ENCODE assay signal across 10 cellular contexts in genomic region chr11:65589444-65590239, GRCh38. TPM values are rescaled to one million over a fixed set of nuclear protein-coding genes. Genes with fewer than 3 reads are reported as not detected.
A peak's percentile ranks its signal among the peaks of the same experiment; 100 is the strongest.
DNase-seq lines count a peak whose midpoint lies in the region; ATAC-seq and TF ChIP-seq lines count a peak whose summit lies in the region.
"Had no signal": no experiment of that assay in that cellular context is flagged by ENCODE, and none has a peak within 500 bp of the region (broad histone marks: within the 10 kb centered on the region; RNA-seq: fewer than 3 reads in every experiment).

No MANE protein-coding gene starts in this region.

- TF ChIP-seq EP300 in gastroesophageal sphincter (IDR thresholded peaks at IDR 0.05) = no peak

- CTCF ChIA-PET in activated naive CD4-positive, alpha-beta T cell treated with anti-CD3 and anti-CD28 coated beads, Interleukin-2, amount 10 ng/mL, durations not matched to agents 7 days and 5 days (lab: Charles Lee) = interaction anchor here (1.1 to 5.8 kb wide), 6 partner anchors 13 to 48 kb away, joined by 3 to 60 read pairs (median 28); partner anchors contain the start of genes EHBP1L1, FAM89B and ZNRD2

- H3K36me3 ChIP-seq in gastroesophageal sphincter (peaks cover 0 to 64% of the 10 kb centered on the region in 2 donors), stomach smooth muscle (ENCODE audit: control insufficient read depth in 2 of 2, insufficient read depth in 2 of 2, low read length in 2 of 2) (peaks cover 22 to 35% of the 10 kb centered on the region in 2 donors)

- no peaks in the 10 kb centered on the region for H3K27me3 Mint-ChIP-seq in activated naive CD4-positive, alpha-beta T cell treated with anti-CD3 and anti-CD28 coated beads, Interleukin-2, amount 10 ng/mL, durations not matched to agents 7 days and 5 days

- no peak overlapping the region for H3K9ac ChIP-seq in stomach smooth muscle (ENCODE audit: low read length in 2 of 2)

- ATAC-seq in gastroesophageal sphincter (no peak), left lobe of liver (no peak)

- H3K4me3 ChIP-seq in gastroesophageal sphincter (no peak overlapping the region), stomach smooth muscle (ENCODE audit: low read length in 2 of 2) (no peak overlapping the region)
- H3K4me3 ChIP-seq: Peyer's patch had no signal

- TF ChIP-seq POLR2A in gastroesophageal sphincter (IDR thresholded peaks at IDR 0.05) = no peak

- H3K9me3 ChIP-seq in gastroesophageal sphincter = no peaks in the 10 kb centered on the region
- H3K9me3 ChIP-seq in stomach smooth muscle (ENCODE audit: control insufficient read depth in 2 of 2, low read length in 2 of 2) = no peaks in the 10 kb centered on the region
- H3K9me3 ChIP-seq: Peyer's patch had no signal

- H3K27ac Mint-ChIP-seq in activated naive CD4-positive, alpha-beta T cell treated with anti-CD3 and anti-CD28 coated beads, Interleukin-2, amount 10 ng/mL, durations not matched to agents 7 days and 5 days = no peak overlapping the region

- H3K9me3 Mint-ChIP-seq in activated naive CD4-positive, alpha-beta T cell treated with anti-CD3 and anti-CD28 coated beads, Interleukin-2, amount 10 ng/mL, durations not matched to agents 7 days and 5 days = no peaks in the 10 kb centered on the region

- peak overlapping the region in 3 of 4 donors; percentile 80 to 93 (median 86) for H3K27ac ChIP-seq in gastroesophageal sphincter
- H3K27ac ChIP-seq in stomach smooth muscle (ENCODE audit: low read length) = peak overlapping the region; percentile 37

- H3K27me3 ChIP-seq in gastroesophageal sphincter = no peaks in the 10 kb centered on the region
- no peaks in the 10 kb centered on the region for H3K27me3 ChIP-seq in stomach smooth muscle (ENCODE audit: control insufficient read depth in 1 of 2, insufficient read depth in 2 of 2, low read length in 2 of 2)
- H3K27me3 ChIP-seq: Peyer's patch had no signal

- no peak overlapping the region for H3K4me3 Mint-ChIP-seq in activated naive CD4-positive, alpha-beta T cell treated with anti-CD3 and anti-CD28 coated beads, Interleukin-2, amount 10 ng/mL, durations not matched to agents 7 days and 5 days

- DNase-seq in activated naive CD4-positive, alpha-beta T cell treated with anti-CD3 and anti-CD28 coated beads, Interleukin-2, amount 10 ng/mL, durations not matched to agents 7 days and 5 days = peak; percentile 38
- DNase-seq in activated naive CD4-positive, alpha-beta T cell treated with Interleukin-2 at 50 U/mL for 16 hours = no peak
- DNase-seq in T-helper 2 cell (peak in 3 of 5 experiments; percentile 19 to 70 (median 21)), foreskin melanocyte (no peak), NCI-H82 (lab: John Stamatoyannopoulos, UW) (no peak), left lobe of liver (ENCODE audit: low spot score) (no peak)

- H3K4me1 ChIP-seq in gastroesophageal sphincter (peaks cover 0 to 98% (median 34%) of the 10 kb centered on the region in 3 donors), stomach smooth muscle (ENCODE audit: control insufficient read depth, insufficient read depth, low read length) (peaks cover 73% of the 10 kb centered on the region)

- peaks cover 18% of the 10 kb centered on the region for H3K36me3 Mint-ChIP-seq in activated naive CD4-positive, alpha-beta T cell treated with anti-CD3 and anti-CD28 coated beads, Interleukin-2, amount 10 ng/mL, durations not matched to agents 7 days and 5 days

- H3K4me1 Mint-ChIP-seq in activated naive CD4-positive, alpha-beta T cell treated with anti-CD3 and anti-CD28 coated beads, Interleukin-2, amount 10 ng/mL, durations not matched to agents 7 days and 5 days = peaks cover 41% of the 10 kb centered on the region

- no peak for TF ChIP-seq CTCF in gastroesophageal sphincter (IDR thresholded peaks at IDR 0.05)

- 42% methylated on average over 2 of the region's 9 CpGs; no CpG with 5 or more reads in 1 of the 2 donors for WGBS in gastroesophageal sphincter (ENCODE audit: low coverage in 1 of 2), 2 donors

RNA-seq across cellular contexts. Expression of gene KCNK7, which starts 6.0 kb away (rescaled TPM):
- 1 to 10 TPM in 1 of 4 donors, under 1 TPM in 2, not detected in 1; 0.40 to 1.5 (median 0.93) TPM for total RNA-seq in gastroesophageal sphincter
- total RNA-seq in left lobe of liver = not detected
- total RNA-seq: HT1080 had no signal

RNA-seq across cellular contexts. Expression of gene EHBP1L1, which starts 13.8 kb away (rescaled TPM):
- total RNA-seq in gastroesophageal sphincter (100 to 1,000 TPM; 172 to 329 (median 202) TPM), left lobe of liver (13.5 TPM)

RNA-seq across cellular contexts. Expression of gene FAM89B, which starts 17.3 kb away (rescaled TPM):
- total RNA-seq in gastroesophageal sphincter (10 to 100 TPM; 36.6 to 68.3 (median 55.0) TPM), left lobe of liver (19.0 TPM)

RNA-seq across cellular contexts. Expression of gene ZNRD2, which starts 19.4 kb away (rescaled TPM):
- 10 to 100 TPM; 38.4 to 73.5 (median 43.5) TPM for total RNA-seq in gastroesophageal sphincter
- total RNA-seq in left lobe of liver = 17.0 TPM

RNA-seq across cellular contexts. Expression of gene MAP3K11, which starts 24.4 kb away (rescaled TPM):
- total RNA-seq in gastroesophageal sphincter (10 to 100 TPM; 20.5 to 35.3 (median 28.0) TPM), left lobe of liver (85.4 TPM)

Comparison
In these comparisons a context has a peak if more than half of its experiments do, and no peak if none do; other contexts are left out.
1. DNase-seq: peak in activated naive CD4-positive, alpha-beta T cell treated with anti-CD3 and anti-CD28 coated beads, Interleukin-2, amount 10 ng/mL, durations not matched to agents 7 days and 5 days (single experiment) and T-helper 2 cell (3 of 5); none in activated naive CD4-positive, alpha-beta T cell treated with Interleukin-2 at 50 U/mL for 16 hours (single experiment), foreskin melanocyte (single experiment), NCI-H82 (single experiment) and left lobe of liver (single experiment).
2. RNA of gene EHBP1L1, which starts 13.8 kb away (total RNA-seq): 172 to 329 TPM in gastroesophageal sphincter; 13.5 TPM in left lobe of liver (single experiment); every median in the first group is over 10 times any median in the second.